ENCODE assay signal across 10 cellular contexts in genomic region chr11:1749020-1749758, GRCh38. TPM values are rescaled to one million over a fixed set of nuclear protein-coding genes. Genes with fewer than 3 reads are reported as not detected.
A peak's percentile ranks its signal among the peaks of the same experiment; 100 is the strongest.
DNase-seq lines count a peak whose midpoint lies in the region; ATAC-seq, FAIRE-seq and TF ChIP-seq lines count a peak whose summit lies in the region.
"Had no signal": no experiment of that assay in that cellular context is flagged by ENCODE, and none has a peak within 500 bp of the region (broad histone marks: within the 10 kb centered on the region; RNA-seq: fewer than 3 reads in every experiment).

No MANE protein-coding gene starts in this region.

- no peaks in the 10 kb centered on the region for H4K20me1 ChIP-seq in fibroblast of lung (ENCODE audit: control insufficient read depth, extremely low read depth, insufficient read depth, low read length)

- H3K9ac ChIP-seq in fibroblast of lung (ENCODE audit: insufficient read depth, low read length) (no peak overlapping the region), neuronal stem cell (ENCODE audit: low read depth, low read length, poor library complexity) (peak overlapping the region; percentile 70)

- H2BK120ac ChIP-seq in neuronal stem cell (ENCODE audit: low read depth, low read length): no peak overlapping the region

- peaks cover 13% of the 10 kb centered on the region for H3K27me3 ChIP-seq in CD4-positive, alpha-beta T cell (ENCODE audit: control insufficient read depth, insufficient read depth, low read length)
- peaks cover 2% of the 10 kb centered on the region for H3K27me3 ChIP-seq in fibroblast of lung (ENCODE audit: control insufficient read depth, insufficient read depth, low read length)
- H3K27me3 ChIP-seq in neuronal stem cell (ENCODE audit: control insufficient read depth in 3 of 3, insufficient read depth in 3 of 3, low read depth in 1 of 3, low read length in 3 of 3): peaks cover 7 to 45% (median 42%) of the 10 kb centered on the region in 3 experiments

- no peaks in the 10 kb centered on the region for H3K9me3 ChIP-seq in CD4-positive, alpha-beta T cell (ENCODE audit: control insufficient read depth, low read length)
- H3K9me3 ChIP-seq in fibroblast of lung (ENCODE audit: control insufficient read depth, insufficient read depth, low read depth, low read length) (no peaks in the 10 kb centered on the region), neuronal stem cell (replicated peaks in 1 of 2; ENCODE audit: control insufficient read depth in 2 of 2, insufficient read depth in 1 of 2, low read depth in 1 of 2, low read length in 2 of 2) (peaks cover 0 to 8% of the 10 kb centered on the region in 2 donors)

- H2AFZ ChIP-seq in fibroblast of lung (ENCODE audit: low read length) (no peak overlapping the region), neuronal stem cell (ENCODE audit: low read length) (peak overlapping the region; percentile 22)

- H3K4ac ChIP-seq in neuronal stem cell (ENCODE audit: low read length): no peak overlapping the region

- peak overlapping the region; percentile 94 for H2AK5ac ChIP-seq in neuronal stem cell (ENCODE audit: low read depth, low read length)

- H4K8ac ChIP-seq in neuronal stem cell (ENCODE audit: low read depth, low read length): peak overlapping the region; percentile 43

- peaks cover 17% of the 10 kb centered on the region for H3K4me1 ChIP-seq in fibroblast of lung (ENCODE audit: control insufficient read depth, extremely low read depth, insufficient read depth, low read length)
- peaks cover 0 to 14% of the 10 kb centered on the region in 2 donors for H3K4me1 ChIP-seq in neuronal stem cell (ENCODE audit: control insufficient read depth in 2 of 2, insufficient read depth in 1 of 2, low read depth in 1 of 2, low read length in 2 of 2)

- H3K4me1 Mint-ChIP-seq in CD4-positive, alpha-beta T cell (ENCODE audit: low read depth): peaks cover 25% of the 10 kb centered on the region

- no peak overlapping the region for H2BK12ac ChIP-seq in neuronal stem cell (ENCODE audit: low read length)

- POLR2A ChIA-PET in CD4-positive, alpha-beta T cell (lab: Charles Lee): interaction anchor here (1.0 to 1.5 kb wide), 2 partner anchors 15 to 36 kb away, joined by 3 to 4 read pairs; partner anchors contain the start of gene CTSD
- POLR2A ChIA-PET in GM10248 (lab: Yijun Ruan, JAX): no interaction called here

- peak overlapping the region; percentile 79 for H4K91ac ChIP-seq in neuronal stem cell (ENCODE audit: low read depth, low read length, poor library complexity)

- peak overlapping the region; percentile 89 for H3K18ac ChIP-seq in neuronal stem cell (ENCODE audit: low read length)

- H3K4me3 ChIP-seq in fibroblast of lung (replicated peaks in 1 of 4; ENCODE audit: control extremely low read depth in 1 of 4, insufficient read depth in 1 of 4, low read depth in 3 of 4, low read length in 4 of 4): peak overlapping the region in 2 of 4 experiments; percentile 21 to 41
- H3K4me3 ChIP-seq in neuronal stem cell (ENCODE audit: low read length in 2 of 2): peak overlapping the region in 1 of 2 donors; percentile 67

- FAIRE-seq in RCC 7860 (lab: Jason Lieb, UNC): no peak
- FAIRE-seq: GM18507 had no signal

- peak overlapping the region; percentile 44 for H3K23ac ChIP-seq in neuronal stem cell (ENCODE audit: low read depth, low read length, poor library complexity)

- H3K79me1 ChIP-seq in neuronal stem cell (ENCODE audit: low read depth, low read length): no peaks in the 10 kb centered on the region

- no peak overlapping the region for H3K4me3 Mint-ChIP-seq in CD4-positive, alpha-beta T cell

- WGBS in neuronal stem cell (ENCODE audit: extremely low coverage in 2 of 2, insufficient read length in 2 of 2, insufficient replicate concordance in 1 of 2), 2 donors: no CpG with 5 or more reads among the region's 59 CpGs

- peak; percentile 28 for ATAC-seq in CD4-positive, alpha-beta T cell (ENCODE audit: poor library complexity)
- ATAC-seq in HG02571 (IDR thresholded peaks at IDR 0.05; ENCODE audit: unreplicated experiment) (no peak), HG03175 (IDR thresholded peaks at IDR 0.05; ENCODE audit: unreplicated experiment) (no peak)

- intact Hi-C loops in CD4-positive, alpha-beta T cell (cut with DNase I, micrococcal nuclease): loop anchor here in 1 of 2 experiments (10.0 kb wide), 1 partner anchor 1534 kb away; no protein-coding TSS in a partner anchor

- TF ChIP-seq CTCF in CD4-positive, alpha-beta T cell (IDR thresholded peaks at IDR 0.05): no peak
- TF ChIP-seq CTCF in fibroblast of lung (conservative IDR thresholded peaks at IDR 0.05 in 1 of 2, IDR thresholded peaks at IDR 0.05 in 1 of 2; ENCODE audit: low read depth in 1 of 2, low read length in 2 of 2): no peak
- no peak for TF ChIP-seq CTCF in GM10248 (IDR thresholded peaks at IDR 0.05; ENCODE audit: control extremely low read depth, extremely low read depth, low read depth, missing control alignments)

- CTCF ChIA-PET in CD4-positive, alpha-beta T cell (lab: Charles Lee): no interaction called here
- CTCF ChIA-PET in GM10248 (lab: Yijun Ruan, JAX): interaction anchor here (1.4 kb wide), 1 partner anchor 199 kb away, joined by 3 read pairs; no protein-coding TSS in a partner anchor

- no peaks in the 10 kb centered on the region for H3K9me3 Mint-ChIP-seq in CD4-positive, alpha-beta T cell

- H2BK15ac ChIP-seq in neuronal stem cell (ENCODE audit: low read length): no peak overlapping the region

- no peak for DNase-seq in CD4-positive, alpha-beta T cell
- DNase-seq in RCC 7860 (ENCODE audit: low spot score) (peak; percentile 38), fibroblast of lung (ENCODE audit: low read depth in 2 of 2) (peak in 1 of 2 donors; percentile 41), neuronal stem cell (ENCODE audit: low spot score) (no peak), GM10248 (ENCODE audit: extremely low spot score) (no peak), H4 (ENCODE audit: low spot score) (no peak)
- DNase-seq: Karpas-422 had no signal

- no peak overlapping the region for H3K27ac ChIP-seq in CD4-positive, alpha-beta T cell (ENCODE audit: low read depth, low read length)
- no peak overlapping the region for H3K27ac ChIP-seq in fibroblast of lung (ENCODE audit: insufficient read depth, low read length)
- no peak overlapping the region for H3K27ac ChIP-seq in neuronal stem cell (replicated peaks; ENCODE audit: low read length)

- H2BK5ac ChIP-seq in neuronal stem cell (ENCODE audit: low read length): no peak overlapping the region

- peaks cover 14% of the 10 kb centered on the region for H3K27me3 Mint-ChIP-seq in CD4-positive, alpha-beta T cell

- H3K36me3 ChIP-seq in fibroblast of lung (ENCODE audit: control insufficient read depth, insufficient read depth, low read length) (peaks cover 4% of the 10 kb centered on the region), neuronal stem cell (replicated peaks in 1 of 2; ENCODE audit: control insufficient read depth in 2 of 2, insufficient read depth in 2 of 2, low read length in 2 of 2) (peaks cover 3 to 4% of the 10 kb centered on the region in 2 donors)

- no peaks in the 10 kb centered on the region for H3K79me2 ChIP-seq in fibroblast of lung (ENCODE audit: control insufficient read depth, insufficient read depth, low read length)

- no peak overlapping the region for H3K27ac Mint-ChIP-seq in CD4-positive, alpha-beta T cell

- H3K4me2 ChIP-seq in fibroblast of lung (ENCODE audit: extremely low read depth, insufficient read depth, low read length) (peak overlapping the region; percentile 35), neuronal stem cell (ENCODE audit: insufficient read depth, low read length, poor library complexity, severe bottlenecking) (peak overlapping the region; percentile 75)

- peak overlapping the region; percentile 89 for H3K14ac ChIP-seq in neuronal stem cell (ENCODE audit: low read length)

- peaks cover 18% of the 10 kb centered on the region for H3K36me3 Mint-ChIP-seq in CD4-positive, alpha-beta T cell (ENCODE audit: low read depth)

RNA-seq across cellular contexts. Expression of gene IFITM10, which starts 1.2 kb away (rescaled TPM):
- total RNA-seq in CD4-positive, alpha-beta T cell: 1 to 10 TPM; 1.7 TPM
- total RNA-seq in fibroblast of lung: 0.26 and 0.50 TPM in 2 replicates
- polyA plus RNA-seq in fibroblast of lung: 0.05 and 0.15 TPM in 2 replicates
- polyA plus RNA-seq in fibroblast of lung (2012): 0.16 and 0.69 TPM in 2 replicates
- not detected in 2 replicates for polyA minus RNA-seq in fibroblast of lung (ENCODE audit: low replicate concordance)
- 0.40 TPM for polyA plus RNA-seq in neuronal stem cell (2013, experiment 1 of 2)
- polyA plus RNA-seq in neuronal stem cell (2013, experiment 2 of 2): 0.39 TPM
- 1.4 and 2.0 TPM in 2 replicates for total RNA-seq in H4 (2014; rRNA removed; shearing (Covaris generic))

RNA-seq across cellular contexts. Expression of gene CTSD, which starts 14.5 kb away (rescaled TPM):
- total RNA-seq in CD4-positive, alpha-beta T cell: 10 to 100 TPM; 63.3 to 71.3 TPM
- 198 and 253 TPM in 2 replicates for total RNA-seq in fibroblast of lung
- 120 and 135 TPM in 2 replicates for polyA plus RNA-seq in fibroblast of lung
- polyA plus RNA-seq in fibroblast of lung (2012): 295 and 303 TPM in 2 replicates
- 474 and 687 TPM in 2 replicates for polyA minus RNA-seq in fibroblast of lung (ENCODE audit: low replicate concordance)
- 48.8 TPM for polyA plus RNA-seq in neuronal stem cell (2013, experiment 1 of 2)
- 46.1 TPM for polyA plus RNA-seq in neuronal stem cell (2013, experiment 2 of 2)
- total RNA-seq in H4 (2014; rRNA removed; shearing (Covaris generic)): 516 and 559 TPM in 2 replicates

RNA-seq across cellular contexts. Expression of gene KRTAP5-6, which starts 52.2 kb away (rescaled TPM):
- not detected for total RNA-seq in CD4-positive, alpha-beta T cell
- not detected in 2 replicates for total RNA-seq in fibroblast of lung
- polyA plus RNA-seq in fibroblast of lung: not detected in 2 replicates
- polyA plus RNA-seq in fibroblast of lung (2012): not detected in 2 replicates
- polyA minus RNA-seq in fibroblast of lung (ENCODE audit: low replicate concordance): not detected in 2 replicates
- not detected for polyA plus RNA-seq in neuronal stem cell (2013, experiment 1 of 2)
- polyA plus RNA-seq in neuronal stem cell (2013, experiment 2 of 2): not detected
- total RNA-seq in H4 (2014; rRNA removed; shearing (Covaris generic)): not detected in 2 replicates
